Comparison of ENCODE assay signal across 1 cellular context in the genomic region with DNA sequence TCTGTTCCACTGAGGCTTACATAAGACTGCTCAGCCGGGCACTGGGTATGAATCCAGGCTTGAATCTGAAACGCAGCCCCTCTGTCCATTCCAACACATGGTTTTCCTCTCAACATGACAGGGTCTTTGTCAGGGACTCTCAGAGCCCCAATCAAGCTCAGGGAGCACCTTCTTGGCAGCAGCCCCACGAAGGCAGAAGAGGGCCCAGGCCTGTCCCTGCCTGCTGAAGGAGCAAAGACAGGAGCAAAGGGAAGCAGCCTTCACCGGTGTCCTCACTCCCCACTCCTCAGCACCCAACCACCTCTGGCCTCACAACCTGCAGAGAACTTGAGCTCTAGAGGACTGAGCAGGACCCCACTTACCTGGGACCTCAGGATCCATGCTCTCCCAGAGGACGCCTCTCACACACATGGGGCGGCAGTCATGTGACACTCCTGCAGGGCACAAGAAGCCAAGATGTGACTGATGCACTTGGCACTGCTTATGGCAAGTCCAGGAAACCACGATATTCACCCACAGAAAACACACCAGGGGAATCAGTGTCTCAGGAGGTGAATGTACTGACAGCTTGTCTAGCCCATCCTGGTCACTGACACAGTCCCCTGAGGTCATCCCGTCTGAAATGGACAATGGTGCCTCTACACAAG.
TF ChIP-seq lines count a peak whose summit lies in the region.

No MANE protein-coding gene starts in this region.

TF ChIP-seq in SK-N-SH, 30 proteins besides CTCF, POLR2A, EP300 and RAD21:
- TF ChIP-seq PBX3 (IDR thresholded peaks at IDR 0.05) (no peak), GABPA (IDR thresholded peaks at IDR 0.05; ENCODE audit: low read depth) (no peak), TCF12 (IDR thresholded peaks at IDR 0.05) (no peak)
TF ChIP-seq in SK-N-SH: peak in this region for 0.
